In the genomic region with DNA sequence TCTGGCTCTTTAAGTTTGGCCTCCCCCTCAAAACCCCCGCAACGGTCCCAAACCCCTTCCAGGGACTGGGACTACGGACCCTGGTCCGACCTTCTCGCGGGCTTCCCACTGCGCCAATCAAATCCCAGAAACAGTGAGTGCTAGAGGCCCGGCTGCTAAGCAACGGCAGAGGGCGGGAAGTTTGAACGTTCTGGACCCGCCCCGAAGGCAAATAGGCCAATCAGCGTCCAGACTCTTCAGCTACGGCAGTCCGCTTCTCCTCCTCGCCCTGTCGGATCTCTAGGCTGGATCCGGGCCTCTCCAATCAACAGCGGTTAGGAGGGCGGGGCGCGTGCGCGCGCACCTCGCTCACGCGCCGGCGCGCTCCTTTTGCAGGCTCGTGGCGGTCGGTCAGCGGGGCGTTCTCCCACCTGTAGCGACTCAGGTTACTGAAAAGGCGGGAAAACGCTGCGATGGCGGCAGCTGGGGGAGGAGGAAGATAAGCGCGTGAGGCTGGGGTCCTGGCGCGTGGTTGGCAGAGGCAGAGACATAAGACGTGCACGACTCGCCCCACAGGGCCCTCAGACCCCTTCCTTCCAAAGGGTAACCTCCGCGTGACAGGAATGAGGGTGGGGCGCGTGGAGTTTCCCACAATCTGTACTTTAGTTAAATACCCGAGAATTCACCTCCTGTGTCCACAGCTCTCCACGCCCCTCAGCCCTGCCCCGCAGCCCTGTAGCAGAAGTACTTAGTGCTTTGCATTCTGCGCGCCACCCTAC, we compare ENCODE assay signal across 8 cellular contexts. TPM values are rescaled to one million over a fixed set of nuclear protein-coding genes. Genes with fewer than 3 reads are reported as not detected.
DNase-seq lines count a peak whose midpoint lies in the region; ATAC-seq and TF ChIP-seq lines count a peak whose summit lies in the region.

A gene (plus strand): TSS at position 367 of the 758 bp plus-strand sequence. CDS start 462 bp downstream, outside the sequence.

- no peaks in the 10 kb centered on the region for H3K9me3 Mint-ChIP-seq in activated T-helper 2 cell treated with anti-CD3 and anti-CD28 coated beads, Interferon-gamma antibody, Interleukin-2, Interleukin-4, amounts not matched to agents 10 μg/mL and 5 μg/mL and 100 μg/mL, durations not matched to agents 14 hours and 24 hours and 36 hours
- H3K9me3 Mint-ChIP-seq in natural killer cell treated with Interleukin-12 subunit alpha and Interleukin-12 subunit beta and Interleukin-15 and Interleukin-18, amount 100 ng/mL, for 72 hours: no peaks in the 10 kb centered on the region

- peak within 1 kb of the TSS; percentile 90 for H2AFZ ChIP-seq in GM23248

- H3K36me3 ChIP-seq in GM23248 (ENCODE audit: low read depth) (no peaks in the 10 kb centered on the region), RWPE2 (ENCODE audit: low read depth) (peaks cover 31% of the 10 kb centered on the region)

- TF ChIP-seq CTCF in RWPE2 (IDR thresholded peaks at IDR 0.05; ENCODE audit: poor library complexity, severe bottlenecking): no peak
- TF ChIP-seq CTCF in fibroblast of pulmonary artery (IDR thresholded peaks at IDR 0.05; ENCODE audit: low read length, missing control alignments): no peak

- peaks cover 28% of the 10 kb centered on the region for H3K79me2 ChIP-seq in GM23248 (ENCODE audit: insufficient read depth)

- intact Hi-C loops in activated T-helper 2 cell treated with anti-CD3 and anti-CD28 coated beads, Interferon-gamma antibody, Interleukin-2, Interleukin-4, amounts not matched to agents 10 μg/mL and 5 μg/mL and 100 μg/mL, durations not matched to agents 14 hours and 24 hours and 36 hours (cut with micrococcal nuclease): loop anchor here (1.0 to 2.0 kb wide), 5 partner anchors 37 to 193 kb away; a partner anchor contains a TSS

- DNase-seq in Daoy (ENCODE audit: low read depth) (peak; percentile 100), GM23248 (peak; percentile 100), Kasumi-1 (lab: John Stamatoyannopoulos, UW) (peak; percentile 99), RWPE2 (ENCODE audit: low spot score) (peak; percentile 99), fibroblast of pulmonary artery (ENCODE audit: low read depth) (peak; percentile 99)
- DNase-seq in activated T-helper 2 cell treated with anti-CD3 and anti-CD28 coated beads, Interferon-gamma antibody, Interleukin-2, Interleukin-4, amounts not matched to agents 10 μg/mL and 5 μg/mL and 100 μg/mL, durations not matched to agents 14 hours and 24 hours and 36 hours (ENCODE audit: low spot score): peak; percentile 97
- peak; percentile 97 for DNase-seq in natural killer cell treated with Interleukin-12 subunit alpha and Interleukin-12 subunit beta and Interleukin-15 and Interleukin-18, amount 100 ng/mL, for 72 hours (ENCODE audit: low spot score)
- DNase-seq in stimulated activated naive CD4-positive, alpha-beta T cell treated with Interleukin-2 at 50 U/mL for 16 hours (lab: John Stamatoyannopoulos, UW): peak; percentile 95

- no peaks in the 10 kb centered on the region for H3K27me3 Mint-ChIP-seq in activated T-helper 2 cell treated with anti-CD3 and anti-CD28 coated beads, Interferon-gamma antibody, Interleukin-2, Interleukin-4, amounts not matched to agents 10 μg/mL and 5 μg/mL and 100 μg/mL, durations not matched to agents 14 hours and 24 hours and 36 hours (ENCODE audit: low read depth)
- H3K27me3 Mint-ChIP-seq in natural killer cell treated with Interleukin-12 subunit alpha and Interleukin-12 subunit beta and Interleukin-15 and Interleukin-18, amount 100 ng/mL, for 72 hours: no peaks in the 10 kb centered on the region

- WGBS in GM23248 (ENCODE audit: low coverage in 1 of 2, low lambda C conversion rate in 2 of 2, missing lambda C conversion rate in 2 of 2), 2 experiments: 1% methylated on average over 57 to 58 of the region's 58 CpGs

- no peaks in the 10 kb centered on the region for H3K9me2 ChIP-seq in GM23248 (ENCODE audit: insufficient read depth)

- H3K4me1 ChIP-seq in GM23248 (ENCODE audit: insufficient read depth) (peaks cover 31% of the 10 kb centered on the region), RWPE2 (ENCODE audit: insufficient read depth, poor library complexity, severe bottlenecking) (peaks cover 28% of the 10 kb centered on the region)

- peaks cover 35% of the 10 kb centered on the region for H3F3A ChIP-seq in GM23248 (ENCODE audit: insufficient read depth)

- H3K27me3 ChIP-seq in GM23248 (replicated peaks; ENCODE audit: insufficient read depth) (no peaks in the 10 kb centered on the region), RWPE2 (ENCODE audit: insufficient read depth, poor library complexity, severe bottlenecking) (no peaks in the 10 kb centered on the region)

- peaks cover 49% of the 10 kb centered on the region for H3K4me1 Mint-ChIP-seq in activated T-helper 2 cell treated with anti-CD3 and anti-CD28 coated beads, Interferon-gamma antibody, Interleukin-2, Interleukin-4, amounts not matched to agents 10 μg/mL and 5 μg/mL and 100 μg/mL, durations not matched to agents 14 hours and 24 hours and 36 hours (ENCODE audit: low read depth)
- peaks cover 42 to 60% of the 10 kb centered on the region in 2 donors for H3K4me1 Mint-ChIP-seq in natural killer cell treated with Interleukin-12 subunit alpha and Interleukin-12 subunit beta and Interleukin-15 and Interleukin-18, amount 100 ng/mL, for 72 hours (ENCODE audit: low read depth in 2 of 2)

- peak within 1 kb of the TSS; percentile 83 for H3K9ac ChIP-seq in GM23248

- in situ Hi-C loops in GM23248 (cut with MboI): no loop called here

- peak; percentile 89 for ATAC-seq in RWPE2 (ENCODE audit: low read depth)
- ATAC-seq in natural killer cell treated with Interleukin-12 subunit alpha and Interleukin-12 subunit beta and Interleukin-15 and Interleukin-18, amount 100 ng/mL, for 72 hours: peak; percentile 91 to 93

- peak within 1 kb of the TSS; percentile 90 for H3K27ac Mint-ChIP-seq in activated T-helper 2 cell treated with anti-CD3 and anti-CD28 coated beads, Interferon-gamma antibody, Interleukin-2, Interleukin-4, amounts not matched to agents 10 μg/mL and 5 μg/mL and 100 μg/mL, durations not matched to agents 14 hours and 24 hours and 36 hours
- peak within 1 kb of the TSS; percentile 92 for H3K27ac Mint-ChIP-seq in natural killer cell treated with Interleukin-12 subunit alpha and Interleukin-12 subunit beta and Interleukin-15 and Interleukin-18, amount 100 ng/mL, for 72 hours

- H3K36me3 Mint-ChIP-seq in activated T-helper 2 cell treated with anti-CD3 and anti-CD28 coated beads, Interferon-gamma antibody, Interleukin-2, Interleukin-4, amounts not matched to agents 10 μg/mL and 5 μg/mL and 100 μg/mL, durations not matched to agents 14 hours and 24 hours and 36 hours (ENCODE audit: low read depth): peaks cover 46% of the 10 kb centered on the region
- peaks cover 11% of the 10 kb centered on the region for H3K36me3 Mint-ChIP-seq in natural killer cell treated with Interleukin-12 subunit alpha and Interleukin-12 subunit beta and Interleukin-15 and Interleukin-18, amount 100 ng/mL, for 72 hours

- no peaks in the 10 kb centered on the region for H4K20me1 ChIP-seq in GM23248 (ENCODE audit: insufficient read depth)

- H3K27ac ChIP-seq in GM23248: peak within 1 kb of the TSS; percentile 59
- peak within 1 kb of the TSS; percentile 93 for H3K27ac ChIP-seq in RWPE2 (ENCODE audit: poor library complexity, severe bottlenecking)

- H3K9me3 ChIP-seq in GM23248 (ENCODE audit: low read depth): no peaks in the 10 kb centered on the region
- H3K9me3 ChIP-seq in RWPE2 (ENCODE audit: severe bottlenecking): no peaks in the 10 kb centered on the region

- peak within 1 kb of the TSS; percentile 95 for H3K4me3 Mint-ChIP-seq in activated T-helper 2 cell treated with anti-CD3 and anti-CD28 coated beads, Interferon-gamma antibody, Interleukin-2, Interleukin-4, amounts not matched to agents 10 μg/mL and 5 μg/mL and 100 μg/mL, durations not matched to agents 14 hours and 24 hours and 36 hours (ENCODE audit: low read depth)
- H3K4me3 Mint-ChIP-seq in natural killer cell treated with Interleukin-12 subunit alpha and Interleukin-12 subunit beta and Interleukin-15 and Interleukin-18, amount 100 ng/mL, for 72 hours: peak within 1 kb of the TSS; percentile 96

- H3K4me3 ChIP-seq in GM23248: peak within 1 kb of the TSS; percentile 84
- peak within 1 kb of the TSS; percentile 61 for H3K4me3 ChIP-seq in RWPE2 (ENCODE audit: severe bottlenecking)
- H3K4me3 ChIP-seq in fibroblast of pulmonary artery (replicated peaks; ENCODE audit: low read depth, low read length): peak within 1 kb of the TSS; percentile 87

- peak within 1 kb of the TSS; percentile 98 for H3K4me2 ChIP-seq in GM23248 (ENCODE audit: unreplicated experiment)

RNA-seq across cellular contexts. Expression of the gene that starts here (rescaled TPM):
- 19.9 and 20.9 TPM in 2 replicates for total RNA-seq in Daoy (2014; rRNA removed; shearing (Covaris generic))
- 4.3 and 7.1 TPM in 2 replicates for total RNA-seq in GM23248 (2014; rRNA removed; shearing (Covaris generic))
- 2.0 and 2.9 TPM in 2 replicates for polyA plus RNA-seq in GM23248 (2016; fragmentation: Nextera tagmentation; extraction: Ambion mirVana)
- 82.8 and 93.3 TPM in 2 replicates for total RNA-seq in activated T-helper 2 cell treated with anti-CD3 and anti-CD28 coated beads, Interferon-gamma antibody, Interleukin-2, Interleukin-4, amounts not matched to agents 10 μg/mL and 5 μg/mL and 100 μg/mL, durations not matched to agents 14 hours and 24 hours and 36 hours
- 100 to 1,000 TPM in 1 of 2 donors, 10 to 100 TPM in 1; 36.2 to 154 TPM for total RNA-seq in natural killer cell treated with Interleukin-12 subunit alpha and Interleukin-12 subunit beta and Interleukin-15 and Interleukin-18, amount 100 ng/mL, for 72 hours

Comparison
In these comparisons a context has a peak if more than half of its experiments do, and no peak if none do; other contexts are left out.
1. Peak in every context shown above with its lines: DNase-seq, ATAC-seq, H3K4me3 ChIP-seq and H3K27ac ChIP-seq.